13 cellular contexts compared by ENCODE assay signal in the genomic region with DNA sequence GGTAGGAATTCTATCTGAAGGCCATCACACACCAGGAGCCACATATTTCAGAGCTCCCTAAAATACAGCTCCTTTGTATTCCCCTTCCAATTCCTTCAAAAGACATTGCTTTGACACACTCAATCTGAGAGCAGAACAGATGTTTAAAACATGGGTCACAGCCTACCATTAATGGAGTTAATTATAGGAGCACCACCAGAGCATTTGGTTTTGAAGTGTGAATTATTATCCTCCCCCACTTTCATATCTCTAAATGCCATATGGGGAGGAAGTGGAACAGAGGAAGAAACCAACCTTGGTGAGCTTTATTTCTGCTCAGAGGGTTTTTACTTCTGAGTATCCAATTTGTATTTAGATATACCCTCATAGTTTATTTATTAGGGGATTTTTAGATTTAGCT. TPM values are rescaled to one million over a fixed set of nuclear protein-coding genes. Genes with fewer than 3 reads are reported as not detected.
DNase-seq lines count a peak whose midpoint lies in the region; ATAC-seq and TF ChIP-seq lines count a peak whose summit lies in the region.
"Had no signal": no experiment of that assay in that cellular context is flagged by ENCODE, and none has a peak within 500 bp of the region (broad histone marks: within the 10 kb centered on the region; RNA-seq: fewer than 3 reads in every experiment).

No MANE protein-coding gene starts in this region.

- H3K27ac Mint-ChIP-seq in progenitor cell of endocrine pancreas = no peak overlapping the region
- H3K27ac Mint-ChIP-seq: T-helper 17 cell had no signal

- H3K4me1 Mint-ChIP-seq in progenitor cell of endocrine pancreas (ENCODE audit: low read depth) = peaks cover 6% of the 10 kb centered on the region
- H3K4me1 Mint-ChIP-seq: T-helper 17 cell had no signal

- no TSS peak for BruUV-seq in PC-3 (replicated peaks; lab: Mats Ljungman, UMichigan)

- H3K9ac ChIP-seq in PC-3 (ENCODE audit: low read length) = no peak overlapping the region

- no peaks in the 10 kb centered on the region for H3K79me2 ChIP-seq in PC-3 (ENCODE audit: low read length)

- H4K20me1 ChIP-seq in PC-3 (ENCODE audit: low read length) = no peaks in the 10 kb centered on the region

- no peak overlapping the region for H2AFZ ChIP-seq in PC-3 (ENCODE audit: low read length)

- intact Hi-C loops in PC-3 (cut with micrococcal nuclease) = no loop called here
- intact Hi-C loops in upper lobe of right lung (cut with DNase I) = no loop called here

- H3K27me3 ChIP-seq in PC-3 (ENCODE audit: low read length) = no peaks in the 10 kb centered on the region
- no peaks in the 10 kb centered on the region for H3K27me3 ChIP-seq in upper lobe of right lung

- no peaks in the 10 kb centered on the region for H3K36me3 Mint-ChIP-seq in progenitor cell of endocrine pancreas (ENCODE audit: insufficient read depth)

- H3K27me3 Mint-ChIP-seq in progenitor cell of endocrine pancreas = no peaks in the 10 kb centered on the region

- peaks cover 7% of the 10 kb centered on the region for H3K9me3 Mint-ChIP-seq in progenitor cell of endocrine pancreas (ENCODE audit: low read depth)

- H3K27ac ChIP-seq in PC-3 (ENCODE audit: low read length) = no peak overlapping the region
- H3K27ac ChIP-seq in upper lobe of right lung = no peak overlapping the region
- H3K27ac ChIP-seq: dorsolateral prefrontal cortex had no signal

- H3K4me3 ChIP-seq in PC-3 (ENCODE audit: low read length) (no peak overlapping the region), upper lobe of right lung (no peak overlapping the region)
- H3K4me3 ChIP-seq: dorsolateral prefrontal cortex had no signal

- peak; percentile 53 for ATAC-seq in GM18858 (IDR thresholded peaks at IDR 0.05; ENCODE audit: unreplicated experiment)
- ATAC-seq in GM21529 (IDR thresholded peaks at IDR 0.05; ENCODE audit: unreplicated experiment) = peak; percentile 70
- peak; percentile 66 for ATAC-seq in HG03175 (IDR thresholded peaks at IDR 0.05; ENCODE audit: unreplicated experiment)
- no peak for ATAC-seq in PC-3
- no peak for ATAC-seq in upper lobe of right lung
- ATAC-seq: left ventricle myocardium superior, T-helper 17 cell had no signal

- CTCF ChIA-PET in PC-3 (lab: Charles Lee) = no interaction called here

- no peaks in the 10 kb centered on the region for H3F3A ChIP-seq in PC-3 (ENCODE audit: low read length, unreplicated experiment)

- H3K9me2 ChIP-seq in PC-3 (replicated peaks; ENCODE audit: low read length) = peaks cover 7% of the 10 kb centered on the region; the same call in 1 of the 2 replicates

- H3K4me3 Mint-ChIP-seq in progenitor cell of endocrine pancreas (ENCODE audit: low read depth) = no peak overlapping the region
- H3K4me3 Mint-ChIP-seq: T-helper 17 cell had no signal

- DNase-seq in OCI-M1 (lab: John Stamatoyannopoulos, UW) (peak; percentile 90), progenitor cell of endocrine pancreas (ENCODE audit: low spot score, unreplicated experiment) (no peak), PC-3 (no peak), upper lobe of right lung (no peak)
- DNase-seq in activated CD4-positive, alpha-beta T cell treated with anti-CD3 and anti-CD28 coated beads for 4 hours = no peak
- DNase-seq: activated CD8-positive, alpha-beta memory T cell treated with anti-CD3 and anti-CD28 coated beads for 24 hours; dorsolateral prefrontal cortex; left ventricle myocardium superior; stimulated activated CD4-positive, alpha-beta T cell treated with anti-CD3 and anti-CD28 coated beads, Interleukin-2, amount 100 ng/mL, for 24 hours; T-helper 17 cell had no signal

- no peak overlapping the region for H3K4me2 ChIP-seq in PC-3 (ENCODE audit: low read length)

- H3K4me1 ChIP-seq in PC-3 (ENCODE audit: insufficient read depth, low read length) = peaks cover 17% of the 10 kb centered on the region
- H3K4me1 ChIP-seq in upper lobe of right lung = no peaks in the 10 kb centered on the region

- H3K9me3 ChIP-seq in PC-3 (ENCODE audit: low read length) = no peaks in the 10 kb centered on the region
- no peaks in the 10 kb centered on the region for H3K9me3 ChIP-seq in upper lobe of right lung

- TF ChIP-seq CTCF in progenitor cell of endocrine pancreas (IDR thresholded peaks at IDR 0.05; ENCODE audit: unreplicated experiment) = no peak
- no peak for TF ChIP-seq CTCF in PC-3 (conservative IDR thresholded peaks at IDR 0.05; ENCODE audit: low read depth, low read length)
- no peak for TF ChIP-seq CTCF in upper lobe of right lung (IDR thresholded peaks at IDR 0.05)

- POLR2A ChIA-PET in PC-3 (lab: Charles Lee; ENCODE audit: unreplicated experiment) = no interaction called here

- H3K36me3 ChIP-seq in PC-3 (ENCODE audit: low read depth, low read length) (no peaks in the 10 kb centered on the region), upper lobe of right lung (no peaks in the 10 kb centered on the region)

RNA-seq across cellular contexts. Expression of gene TNFRSF21, which starts 50.7 kb away (rescaled TPM):
- total RNA-seq in progenitor cell of endocrine pancreas (46.3 and 49.7 TPM in 2 replicates), PC-3 (2014; rRNA removed) (106 and 120 TPM in 2 replicates), upper lobe of right lung (28.9 TPM)

Comparison
In these comparisons a context has a peak if more than half of its experiments do, and no peak if none do; other contexts are left out.
1. ATAC-seq: peak in GM18858 (single experiment), GM21529 (single experiment) and HG03175 (single experiment); none in PC-3 (single experiment) and upper lobe of right lung (single experiment).